Comparison of ENCODE assay signal across 9 cellular contexts in genomic region chr11:89504270-89504669, GRCh38. TPM values are rescaled to one million over a fixed set of nuclear protein-coding genes. Genes with fewer than 3 reads are reported as not detected.
"Had no signal": no experiment of that assay in that cellular context is flagged by ENCODE, and none has a peak within 500 bp of the region (broad histone marks: within the 10 kb centered on the region; RNA-seq: fewer than 3 reads in every experiment).

No MANE protein-coding gene starts in this region.

- H3K27ac Mint-ChIP-seq: IgD-negative memory B cell had no signal

- H3K4me1 Mint-ChIP-seq: IgD-negative memory B cell had no signal

- DNase-seq: IMR-90, KBM-7, KG1 had no signal

- H3K27me3 Mint-ChIP-seq: IgD-negative memory B cell had no signal

- H3K9ac ChIP-seq: KMS-11 had no signal

- H3K36me3 Mint-ChIP-seq: IgD-negative memory B cell had no signal

- H3K4me3 Mint-ChIP-seq: IgD-negative memory B cell had no signal

- H3K4me3 ChIP-seq: K562 had no signal

- H3K4me2 ChIP-seq: KMS-11 had no signal

- H3K27ac ChIP-seq: HL-60, KMS-11 had no signal

RNA-seq across cellular contexts. Expression of gene NOX4, which starts 13.1 kb away (rescaled TPM):
- total RNA-seq: HepG2, HT-29, K562 had no signal
- polyA plus RNA-seq: HepG2, IgD-negative memory B cell, K562 had no signal
